In genomic region chr7:91899563-91899962, GRCh38 we compare ENCODE assay signal across 20 cellular contexts. TPM values are rescaled to one million over a fixed set of nuclear protein-coding genes. Genes with fewer than 3 reads are reported as not detected.
DNase-seq lines count a peak whose midpoint lies in the region; ATAC-seq, FAIRE-seq and TF ChIP-seq lines count a peak whose summit lies in the region.
"Had no signal": no experiment of that assay in that cellular context is flagged by ENCODE, and none has a peak within 500 bp of the region (broad histone marks: within the 10 kb centered on the region; RNA-seq: fewer than 3 reads in every experiment).

No MANE protein-coding gene starts in this region.

- H3K4me3 ChIP-seq in HepG2 (replicated peaks in 1 of 3; ENCODE audit: insufficient read depth in 1 of 3, low read depth in 2 of 3, low read length in 3 of 3): no peak overlapping the region
- H3K4me3 ChIP-seq in right lobe of liver: no peak overlapping the region
- H3K4me3 ChIP-seq: BLaER1 treated with 17β-estradiol and CSF1 and Interleukin-3, amounts not matched to agents 10 nM and 100 nM had no signal

- no peaks in the 10 kb centered on the region for H3K4me1 ChIP-seq in HepG2 (ENCODE audit: insufficient read depth, low read length)
- H3K4me1 ChIP-seq in right lobe of liver: no peaks in the 10 kb centered on the region
- H3K4me1 ChIP-seq: BLaER1 treated with 17β-estradiol and CSF1 and Interleukin-3, amounts not matched to agents 10 nM and 100 nM had no signal

- CTCF ChIA-PET in HepG2 (lab: Yijun Ruan, JAX; ENCODE audit: low intra/inter-chr PET ratio, low total read pairs): no interaction called here

- no peaks in the 10 kb centered on the region for H3K36me3 ChIP-seq in HepG2 (replicated peaks in 1 of 2; ENCODE audit: control insufficient read depth in 1 of 2, insufficient read depth in 2 of 2, low read length in 2 of 2)
- no peaks in the 10 kb centered on the region for H3K36me3 ChIP-seq in right lobe of liver
- H3K36me3 ChIP-seq: BLaER1 treated with 17β-estradiol and CSF1 and Interleukin-3, amounts not matched to agents 10 nM and 100 nM had no signal

- H3K27ac ChIP-seq in HepG2 (ENCODE audit: extremely low read length, insufficient read depth, low read length) (no peak overlapping the region), right lobe of liver (no peak overlapping the region), VCaP (peak overlapping the region; percentile 74)
- H3K27ac ChIP-seq: 22Rv1; BLaER1 treated with 17β-estradiol and CSF1 and Interleukin-3, amounts not matched to agents 10 nM and 100 nM; C4-2B had no signal

- DNase-seq in HepG2 (ENCODE audit: low spot score) (no peak), right lobe of liver (no peak), D721Med (ENCODE audit: insufficient read length, low spot score) (no peak), SKM-1 treated with dmso at 0.1 percent for 144 hours (lab: John Stamatoyannopoulos, UW; ENCODE audit: unreplicated experiment) (no peak), occipital lobe (lab: John Stamatoyannopoulos, UW) (no peak), DMS114 treated with DMSO at 0.1 percent for 48 hours (lab: John Stamatoyannopoulos, UW; ENCODE audit: unreplicated experiment) (no peak)
- DNase-seq: AML-193; Caco-2; Calu3; CD4-positive, alpha-beta T cell; CD8-positive, alpha-beta T cell; DMS 273 treated with DMSO at 0.1 percent for 48 hours; DMS79 treated with DMSO at 0.1 percent for 48 hours; GF-D8 had no signal

- H3K79me2 ChIP-seq in HepG2 (ENCODE audit: insufficient read depth, low read length): no peaks in the 10 kb centered on the region

- H3K27me3 ChIP-seq in HepG2 (ENCODE audit: control insufficient read depth in 1 of 2, insufficient read depth in 2 of 2, low read length in 2 of 2): no peaks in the 10 kb centered on the region
- H3K27me3 ChIP-seq in right lobe of liver: no peaks in the 10 kb centered on the region
- H3K27me3 ChIP-seq: BLaER1 treated with 17β-estradiol and CSF1 and Interleukin-3, amounts not matched to agents 10 nM and 100 nM had no signal

- no peak overlapping the region for H3K9ac ChIP-seq in HepG2 (ENCODE audit: insufficient read depth, low read depth, low read length)
- H3K9ac ChIP-seq: BLaER1 treated with 17β-estradiol and CSF1 and Interleukin-3, amounts not matched to agents 10 nM and 100 nM had no signal

- H3K4me2 ChIP-seq in HepG2 (ENCODE audit: low read depth, low read length): no peak overlapping the region
- H3K4me2 ChIP-seq: BLaER1 treated with 17β-estradiol and CSF1 and Interleukin-3, amounts not matched to agents 10 nM and 100 nM had no signal

- no peak for TF ChIP-seq RAD21 in HepG2 (CRISPR knock-in tag; IDR thresholded peaks at IDR 0.05)

- in situ Hi-C loops in HepG2 (cut with HindIII; ENCODE audit: extremely low pct_ligation_motif_present, low pct_unique_long_range_greater_than_20kb): no loop called here

- POLR2A ChIA-PET in HepG2 (lab: Yijun Ruan, JAX): no interaction called here

- FAIRE-seq in HepG2 (lab: Jason Lieb, UNC): no peak
- peak; percentile 41 for FAIRE-seq in D721Med (lab: Jason Lieb, UNC)
- FAIRE-seq: GM12891, GM19239 had no signal

- intact Hi-C loops in HepG2 (cut with micrococcal nuclease; ENCODE audit: unreplicated experiment): no loop called here
- intact Hi-C loops in right lobe of liver (cut with DNase I): no loop called here

- H3K9me3 ChIP-seq in HepG2 (ENCODE audit: low read length) (no peaks in the 10 kb centered on the region), right lobe of liver (no peaks in the 10 kb centered on the region)
- H3K9me3 ChIP-seq: Caco-2 had no signal

- ATAC-seq in HepG2 (no peak), right lobe of liver (no peak)
- ATAC-seq: CD8-positive, alpha-beta T cell had no signal

- whole genome bisulfite sequencing in HepG2 (ENCODE audit: low lambda C conversion rate): 3% methylated on average over 1 of the region's 1 CpG
- 71% methylated on average over 1 of the region's 1 CpG for WGBS in right lobe of liver (ENCODE audit: insufficient coverage, low coverage, low lambda C conversion rate, missing lambda C conversion rate)

- H2AFZ ChIP-seq in HepG2 (ENCODE audit: low read length): no peak overlapping the region

- TF ChIP-seq CTCF in HepG2 (CRISPR knock-in tag; IDR thresholded peaks at IDR 0.05) (no peak), right lobe of liver (IDR thresholded peaks at IDR 0.05) (no peak), D721Med (IDR thresholded peaks at IDR 0.05; ENCODE audit: insufficient read depth, missing control alignments) (no peak), VCaP (conservative IDR thresholded peaks at IDR 0.05) (no peak)

- no peaks in the 10 kb centered on the region for H4K20me1 ChIP-seq in HepG2 (ENCODE audit: insufficient read depth, low read length)
- H4K20me1 ChIP-seq: BLaER1 treated with 17β-estradiol and CSF1 and Interleukin-3, amounts not matched to agents 10 nM and 100 nM had no signal

- no peak for TF ChIP-seq EP300 in HepG2 (IDR thresholded peaks at IDR 0.05; ENCODE audit: low read depth in 2 of 2, low read length in 2 of 2)
- TF ChIP-seq EP300 in HepG2 (CRISPR knock-in tag; IDR thresholded peaks at IDR 0.05; ENCODE audit: borderline replicate concordance): no peak

- TF ChIP-seq POLR2A in HepG2 (IDR thresholded peaks at IDR 0.05; ENCODE audit: insufficient read depth in 1 of 2, low read depth in 2 of 2, low read length in 2 of 2) (no peak), right lobe of liver (IDR thresholded peaks at IDR 0.05) (no peak)

- BruUV-seq in HepG2 (replicated peaks; lab: Mats Ljungman, UMichigan): no TSS peak

TF ChIP-seq in HepG2, 621 proteins besides CTCF, POLR2A, EP300 and RAD21 (continues in another document):
- TF ChIP-seq MAFK (conservative IDR thresholded peaks at IDR 0.05 in 1 of 2, IDR thresholded peaks at IDR 0.05 in 1 of 2; ENCODE audit: low read length in 2 of 2): peak; percentile 55 to 70

RNA-seq across cellular contexts. Expression of gene MTERF1, which starts 19.1 kb away (rescaled TPM):
- 19.3 and 25.2 TPM in 2 replicates for total RNA-seq in HepG2 (2016; rRNA removed; fragmentation: Illumina TruSeq; extraction: Trizol)
- 2.0 and 3.7 TPM in 2 replicates for total RNA-seq in HepG2 (2016; cell fraction: cytosol; rRNA removed; fragmentation: Illumina TruSeq; extraction: Trizol; ENCODE audit: low read depth)
- total RNA-seq in HepG2 (2016; cell fraction: insoluble cytoplasmic fraction; rRNA removed; fragmentation: Illumina TruSeq; extraction: Trizol): 19.2 and 25.5 TPM in 2 replicates
- total RNA-seq in HepG2 (2016; cell fraction: membrane; rRNA removed; fragmentation: Illumina TruSeq; extraction: Trizol): 6.9 and 7.2 TPM in 2 replicates
- 24.2 and 24.8 TPM in 2 replicates for total RNA-seq in HepG2 (2016; cell fraction: nucleus; rRNA removed; fragmentation: Illumina TruSeq; extraction: Trizol)
- polyA plus RNA-seq in HepG2 (2011; rRNA removed): 5.5 and 5.8 TPM in 2 replicates
- 1.8 and 4.4 TPM in 2 replicates for polyA plus RNA-seq in HepG2 (2011; cell fraction: cytosol; rRNA removed)
- polyA plus RNA-seq in HepG2 (2011; cell fraction: nucleus; rRNA removed): 3.8 and 8.0 TPM in 2 replicates
- 6.8 and 8.2 TPM in 2 replicates for polyA plus RNA-seq in HepG2 (2012)
- polyA plus RNA-seq in HepG2 (2016; cell fraction: cytosol; fragmentation: Illumina TruSeq; extraction: Trizol; ENCODE audit: low read depth): 1.0 and 1.2 TPM in 2 replicates
- 17.4 and 20.2 TPM in 2 replicates for polyA plus RNA-seq in HepG2 (2016; cell fraction: insoluble cytoplasmic fraction; fragmentation: Illumina TruSeq; extraction: Trizol; ENCODE audit: low read depth)
- polyA plus RNA-seq in HepG2 (2016; cell fraction: membrane; fragmentation: Illumina TruSeq; extraction: Trizol; ENCODE audit: low read depth): 3.2 and 3.4 TPM in 2 replicates
- 23.0 and 24.0 TPM in 2 replicates for polyA plus RNA-seq in HepG2 (2016; cell fraction: nucleus; fragmentation: Illumina TruSeq; extraction: Trizol; ENCODE audit: insufficient read depth, low read depth)
- 6.5 and 7.6 TPM in 2 replicates for polyA minus RNA-seq in HepG2 (2011; rRNA and poly(A)+ RNA removed; ENCODE audit: low replicate concordance)
- polyA minus RNA-seq in HepG2 (2011; cell fraction: cytosol; rRNA and poly(A)+ RNA removed): 3.7 and 4.7 TPM in 2 replicates
- 39.0 and 45.6 TPM in 2 replicates for polyA minus RNA-seq in HepG2 (2011; cell fraction: nucleus; rRNA and poly(A)+ RNA removed)
- total RNA-seq in right lobe of liver: 1 to 10 TPM; 4.9 to 9.9 (median 7.7) TPM
- total RNA-seq in occipital lobe: 30.4 TPM

RNA-seq across cellular contexts. Expression of gene AKAP9, which starts 41.1 kb away (rescaled TPM):
- total RNA-seq in HepG2 (2016; rRNA removed; fragmentation: Illumina TruSeq; extraction: Trizol): 33.1 TPM in 2 replicates
- total RNA-seq in HepG2 (2016; cell fraction: cytosol; rRNA removed; fragmentation: Illumina TruSeq; extraction: Trizol; ENCODE audit: low read depth): 5.4 and 6.2 TPM in 2 replicates
- total RNA-seq in HepG2 (2016; cell fraction: insoluble cytoplasmic fraction; rRNA removed; fragmentation: Illumina TruSeq; extraction: Trizol): 26.0 and 31.4 TPM in 2 replicates
- 9.8 and 10.3 TPM in 2 replicates for total RNA-seq in HepG2 (2016; cell fraction: membrane; rRNA removed; fragmentation: Illumina TruSeq; extraction: Trizol)
- total RNA-seq in HepG2 (2016; cell fraction: nucleus; rRNA removed; fragmentation: Illumina TruSeq; extraction: Trizol): 68.4 and 70.2 TPM in 2 replicates
- 18.7 and 27.6 TPM in 2 replicates for polyA plus RNA-seq in HepG2 (2011; rRNA removed)
- 5.5 and 8.3 TPM in 2 replicates for polyA plus RNA-seq in HepG2 (2011; cell fraction: cytosol; rRNA removed)
- polyA plus RNA-seq in HepG2 (2011; cell fraction: nucleus; rRNA removed): 21.5 and 24.1 TPM in 2 replicates
- polyA plus RNA-seq in HepG2 (2012): 19.9 and 29.3 TPM in 2 replicates
- polyA plus RNA-seq in HepG2 (2016; cell fraction: cytosol; fragmentation: Illumina TruSeq; extraction: Trizol; ENCODE audit: low read depth): 0.90 and 1.5 TPM in 2 replicates
- 14.3 and 15.6 TPM in 2 replicates for polyA plus RNA-seq in HepG2 (2016; cell fraction: insoluble cytoplasmic fraction; fragmentation: Illumina TruSeq; extraction: Trizol; ENCODE audit: low read depth)
- polyA plus RNA-seq in HepG2 (2016; cell fraction: membrane; fragmentation: Illumina TruSeq; extraction: Trizol; ENCODE audit: low read depth): 2.3 and 2.7 TPM in 2 replicates
- polyA plus RNA-seq in HepG2 (2016; cell fraction: nucleus; fragmentation: Illumina TruSeq; extraction: Trizol; ENCODE audit: insufficient read depth, low read depth): 48.6 and 50.1 TPM in 2 replicates
- 12.9 and 13.7 TPM in 2 replicates for polyA minus RNA-seq in HepG2 (2011; rRNA and poly(A)+ RNA removed; ENCODE audit: low replicate concordance)
- 29.7 and 37.4 TPM in 2 replicates for polyA minus RNA-seq in HepG2 (2011; cell fraction: cytosol; rRNA and poly(A)+ RNA removed)
- polyA minus RNA-seq in HepG2 (2011; cell fraction: nucleus; rRNA and poly(A)+ RNA removed): 169 and 174 TPM in 2 replicates
- 10 to 100 TPM; 30.9 to 63.7 (median 40.5) TPM for total RNA-seq in right lobe of liver
- 217 TPM for total RNA-seq in occipital lobe
